In the genomic region with DNA sequence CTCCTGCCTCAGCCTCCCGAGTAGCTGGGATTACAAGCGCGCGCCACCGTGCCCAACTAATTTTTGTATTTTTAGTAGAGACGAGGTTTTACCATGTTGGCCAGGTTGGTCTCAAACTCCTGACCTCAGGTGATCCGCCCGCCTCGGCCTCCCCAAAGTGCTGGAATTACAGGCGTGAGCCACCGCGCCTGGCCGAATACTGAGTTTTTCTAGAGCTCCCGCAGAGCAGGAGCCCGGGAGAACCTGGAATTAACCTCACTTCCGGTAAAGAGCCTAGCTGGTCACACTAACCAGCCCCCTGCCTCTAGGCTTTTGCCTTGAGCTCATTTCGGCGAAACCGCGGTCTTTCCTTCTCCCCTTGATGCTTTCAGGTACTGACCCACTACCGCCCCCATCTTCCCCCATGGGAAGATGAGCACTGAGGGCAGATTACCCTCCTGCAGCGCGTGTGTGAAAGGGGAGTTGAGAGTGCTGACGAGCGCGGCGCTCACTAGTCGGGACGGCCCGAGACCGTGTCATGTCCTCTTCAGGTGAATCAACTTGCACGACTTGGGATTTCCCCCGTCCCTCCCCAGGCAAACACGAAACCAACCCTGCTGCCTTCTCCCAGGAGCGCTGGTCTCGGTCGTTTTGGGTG, we compare ENCODE assay signal across 8 cellular contexts. TPM values are rescaled to one million over a fixed set of nuclear protein-coding genes. Genes with fewer than 3 reads are reported as not detected.
DNase-seq lines count a peak whose midpoint lies in the region; ATAC-seq and TF ChIP-seq lines count a peak whose summit lies in the region.

No MANE protein-coding gene starts in this region.

- H3K4ac ChIP-seq in mesendoderm (ENCODE audit: low read depth, low read length): peak overlapping the region; percentile 77

- H3K4me1 ChIP-seq in mesendoderm (ENCODE audit: control insufficient read depth, low read depth, low read length): no peaks in the 10 kb centered on the region

- DNase-seq in SIG-M5 treated with dmso at 0.1 percent for 504 hours (lab: John Stamatoyannopoulos, UW; ENCODE audit: unreplicated experiment) (peak; percentile 74), SIG-M5 (lab: John Stamatoyannopoulos, UW) (no peak), NCI-H2029 (lab: John Stamatoyannopoulos, UW) (peak; percentile 49), choroid plexus epithelial cell (ENCODE audit: low read depth) (peak; percentile 44), mesendoderm (peak; percentile 99)
- peak; percentile 67 to 80 for DNase-seq in stimulated activated CD8-positive, alpha-beta memory T cell treated with anti-CD3 and anti-CD28 coated beads, Interleukin-4, amount 100 ng/mL, for 4 hours (ENCODE audit: low read depth in 2 of 2, low spot score in 1 of 2)

- H3K79me1 ChIP-seq in mesendoderm (ENCODE audit: low read length): peaks cover 3% of the 10 kb centered on the region

- TF ChIP-seq CTCF in choroid plexus epithelial cell (conservative IDR thresholded peaks at IDR 0.05; ENCODE audit: low read depth, low read length): peak; percentile 35

- H2BK120ac ChIP-seq in mesendoderm (ENCODE audit: low read depth, low read length): peak overlapping the region; percentile 74

- H3K4me3 ChIP-seq in choroid plexus epithelial cell (ENCODE audit: low read depth, low read length) (peak overlapping the region; percentile 93), mesendoderm (ENCODE audit: low read length) (peak overlapping the region; percentile 59)

- peaks cover 4% of the 10 kb centered on the region for H3K79me2 ChIP-seq in mesendoderm (ENCODE audit: control insufficient read depth, insufficient read depth, low read length)

- peak; percentile 36 for ATAC-seq in HG02759 (IDR thresholded peaks at IDR 0.05; ENCODE audit: unreplicated experiment)
- ATAC-seq in activated CD4-positive, CD25-positive, alpha-beta regulatory T cell treated with anti-CD3 and anti-CD28 coated beads, Interleukin-2, amount 50 U/mL, for 24 hours: peak; percentile 64 to 66

- H2AK5ac ChIP-seq in mesendoderm (ENCODE audit: low read length): no peak overlapping the region

- no peaks in the 10 kb centered on the region for H3K27me3 ChIP-seq in mesendoderm (ENCODE audit: insufficient read depth, low read length, poor library complexity)

- H2BK5ac ChIP-seq in mesendoderm (ENCODE audit: low read length): peak overlapping the region; percentile 84

- no peak overlapping the region for H4K8ac ChIP-seq in mesendoderm (ENCODE audit: low read depth, low read length)

- no CpG with 5 or more reads among the region's 37 CpGs for WGBS in mesendoderm (ENCODE audit: extremely low coverage, insufficient coverage, low lambda C conversion rate)

- peak overlapping the region; percentile 26 for H3K4me2 ChIP-seq in mesendoderm (ENCODE audit: low read length)

- H3K18ac ChIP-seq in mesendoderm (ENCODE audit: low read length): peak overlapping the region; percentile 88

- H3K9ac ChIP-seq in mesendoderm (ENCODE audit: low read length): peak overlapping the region; percentile 79

- peak overlapping the region; percentile 88 for H3K56ac ChIP-seq in mesendoderm (ENCODE audit: low read length)

- H4K5ac ChIP-seq in mesendoderm (ENCODE audit: low read length): no peak overlapping the region

- peak overlapping the region; percentile 51 for H3K23ac ChIP-seq in mesendoderm (ENCODE audit: low read length)

- H3K36me3 ChIP-seq in mesendoderm (ENCODE audit: control insufficient read depth, insufficient read depth, low read length): peaks cover 7% of the 10 kb centered on the region

- H3K27ac ChIP-seq in mesendoderm (ENCODE audit: low read depth, low read length): peak overlapping the region; percentile 90

- H2BK15ac ChIP-seq in mesendoderm (replicated peaks; ENCODE audit: low read depth): no peak overlapping the region

RNA-seq across cellular contexts. Expression of gene NEK8, which starts 0.7 kb away (rescaled TPM):
- 6.8 TPM for polyA plus RNA-seq in mesendoderm (2013, experiment 1 of 2)
- 6.5 TPM for polyA plus RNA-seq in mesendoderm (2013, experiment 2 of 2)

RNA-seq across cellular contexts. Expression of gene TLCD1, which starts 1.8 kb away (rescaled TPM):
- 44.3 TPM for polyA plus RNA-seq in mesendoderm (2013, experiment 1 of 2)
- polyA plus RNA-seq in mesendoderm (2013, experiment 2 of 2): 46.0 TPM

RNA-seq across cellular contexts. Expression of gene RPL23A, which starts 8.1 kb away (rescaled TPM):
- 3,789 TPM for polyA plus RNA-seq in mesendoderm (2013, experiment 1 of 2)
- 3,812 TPM for polyA plus RNA-seq in mesendoderm (2013, experiment 2 of 2)

RNA-seq across cellular contexts. Expression of gene RAB34, which starts 10.2 kb away (rescaled TPM):
- polyA plus RNA-seq in mesendoderm (2013, experiment 1 of 2): 168 TPM
- polyA plus RNA-seq in mesendoderm (2013, experiment 2 of 2): 165 TPM

RNA-seq across cellular contexts. Expression of gene TRAF4, which starts 16.0 kb away (rescaled TPM):
- polyA plus RNA-seq in mesendoderm (2013, experiment 1 of 2): 120 TPM
- polyA plus RNA-seq in mesendoderm (2013, experiment 2 of 2): 122 TPM
